In genomic region chr6:56091159-56091869, GRCh38 we compare ENCODE assay signal across 10 cellular contexts.
DNase-seq lines count a peak whose midpoint lies in the region; ATAC-seq and TF ChIP-seq lines count a peak whose summit lies in the region.
"Had no signal": no experiment of that assay in that cellular context is flagged by ENCODE, and none has a peak within 500 bp of the region (broad histone marks: within the 10 kb centered on the region; RNA-seq: fewer than 3 reads in every experiment).

No MANE protein-coding gene starts in this region.

- H3K4me1 ChIP-seq in heart right ventricle = peaks cover 0 to 18% (median 0%) of the 10 kb centered on the region in 9 donors
- no peaks in the 10 kb centered on the region for H3K4me1 ChIP-seq in upper lobe of right lung
- H3K4me1 ChIP-seq: Peyer's patch had no signal

- H3K9me3 ChIP-seq in heart right ventricle (peaks cover 0 to 35% (median 13%) of the 10 kb centered on the region in 11 donors), upper lobe of right lung (no peaks in the 10 kb centered on the region)
- H3K9me3 ChIP-seq: Peyer's patch had no signal

- H3K27me3 ChIP-seq in heart right ventricle (no peaks in the 10 kb centered on the region), upper lobe of right lung (no peaks in the 10 kb centered on the region)
- H3K27me3 ChIP-seq: Peyer's patch had no signal

- H3K36me3 ChIP-seq in heart right ventricle (no peaks in the 10 kb centered on the region), upper lobe of right lung (no peaks in the 10 kb centered on the region)
- H3K36me3 ChIP-seq: Peyer's patch had no signal

- intact Hi-C loops in heart right ventricle (cut with DNase I) (no loop called here), upper lobe of right lung (cut with DNase I) (no loop called here)

- ATAC-seq in heart right ventricle (peak; percentile 50 to 85 (median 84)), upper lobe of right lung (peak; percentile 84)

- 35 to 40% methylated on average over 3 of the region's 3 CpGs for WGBS in heart right ventricle, 2 donors

- in situ Hi-C loops in GM13976 (cut with MboI; ENCODE audit: low sequenced_read_pairs, unreplicated experiment) = no loop called here

- DNase-seq in NCI-H345 (lab: John Stamatoyannopoulos, UW) = peak; percentile 4
- DNase-seq in NCI-H345 treated with DMSO at 0.1 percent for 48 hours (lab: John Stamatoyannopoulos, UW; ENCODE audit: unreplicated experiment) = no peak
- peak; percentile 55 for DNase-seq in SKM-1 treated with dmso at 0.1 percent for 144 hours (lab: John Stamatoyannopoulos, UW; ENCODE audit: unreplicated experiment)
- DNase-seq in heart right ventricle = peak in 1 of 2 donors; percentile 21
- DNase-seq in upper lobe of right lung = no peak
- no peak for DNase-seq in cortex of kidney (lab: John Stamatoyannopoulos, UW)
- no peak for DNase-seq in GM13976 (ENCODE audit: low spot score)
- no peak for DNase-seq in NCI-H82 (lab: John Stamatoyannopoulos, UW)
- DNase-seq: Peyer's patch had no signal

- H3K4me3 ChIP-seq in heart right ventricle (peak overlapping the region in 9 of 10 donors; percentile 27 to 59 (median 46)), upper lobe of right lung (no peak overlapping the region)
- H3K4me3 ChIP-seq: Peyer's patch had no signal

- TF ChIP-seq CTCF in heart right ventricle (IDR thresholded peaks at IDR 0.05) (no peak), upper lobe of right lung (IDR thresholded peaks at IDR 0.05) (no peak), GM13976 (IDR thresholded peaks at IDR 0.05; ENCODE audit: borderline replicate concordance, control extremely low read depth, extremely low read depth, insufficient read depth, missing control alignments) (no peak)

- peak overlapping the region; percentile 43 to 91 (median 84) for H3K27ac ChIP-seq in heart right ventricle
- peak overlapping the region; percentile 24 for H3K27ac ChIP-seq in upper lobe of right lung
- H3K27ac ChIP-seq: C4-2B, Peyer's patch had no signal

Comparison
In these comparisons a context has a peak if more than half of its experiments do, and no peak if none do; other contexts are left out.
1. DNase-seq: peak in NCI-H345 (single experiment) and SKM-1 treated with dmso at 0.1 percent for 144 hours (single experiment); none in NCI-H345 treated with DMSO at 0.1 percent for 48 hours (single experiment), upper lobe of right lung (single experiment), cortex of kidney (single experiment), GM13976 (single experiment) and NCI-H82 (single experiment).